22 cellular contexts compared by ENCODE assay signal in the genomic region with DNA sequence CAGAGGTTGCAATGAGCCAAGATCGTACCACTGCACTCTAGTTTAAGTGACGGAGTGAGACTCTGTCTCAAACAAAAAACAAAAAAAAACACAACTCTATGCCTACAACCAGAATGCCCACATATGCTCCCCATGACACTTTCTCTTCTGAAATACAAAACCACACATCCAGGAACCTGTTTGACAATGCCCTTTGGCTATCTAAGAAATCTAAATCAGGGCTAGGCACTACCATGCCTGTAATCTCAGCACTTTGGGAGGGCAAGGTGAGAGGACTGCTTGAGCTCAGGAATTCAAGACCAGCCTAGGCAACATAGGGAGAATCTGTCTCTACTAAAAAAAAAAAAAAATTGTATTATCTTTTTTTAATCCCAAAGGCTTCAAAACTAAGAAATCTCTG.
"Had no signal": no experiment of that assay in that cellular context is flagged by ENCODE, and none has a peak within 500 bp of the region (broad histone marks: within the 10 kb centered on the region; RNA-seq: fewer than 3 reads in every experiment).

No MANE protein-coding gene starts in this region.

- H3K9me3 ChIP-seq: colonic mucosa, esophagus squamous epithelium, gastroesophageal sphincter, mucosa of descending colon, neutrophil, stomach, thoracic aorta, upper lobe of left lung, vagina had no signal

- ATAC-seq: gastroesophageal sphincter; left cardiac atrium; left ventricle myocardium superior; mucosa of descending colon; naive thymus-derived CD8-positive, alpha-beta T cell; sciatic nerve had no signal

- H3K36me3 ChIP-seq: colonic mucosa had no signal

- H3K27ac ChIP-seq: colonic mucosa, epithelial cell of prostate, esophagus squamous epithelium, neutrophil, upper lobe of left lung, vagina had no signal

- H3K9me3 Mint-ChIP-seq: naive thymus-derived CD8-positive, alpha-beta T cell had no signal

- H3K4me1 ChIP-seq: colonic mucosa had no signal

- H3K27me3 Mint-ChIP-seq: naive thymus-derived CD8-positive, alpha-beta T cell had no signal

- H3K4me3 ChIP-seq: colonic mucosa, esophagus squamous epithelium, gastroesophageal sphincter, mucosa of descending colon, stomach, upper lobe of left lung, vagina had no signal

- DNase-seq: cerebellar nuclear complex; colonic mucosa; dermis blood vessel endothelial cell; esophagus squamous epithelium; foreskin fibroblast; kidney; left cardiac atrium; left ventricle myocardium superior; mucosa of descending colon; naive thymus-derived CD8-positive, alpha-beta T cell; stimulated activated CD4-positive, alpha-beta T cell treated with anti-CD3 and anti-CD28 coated beads, Interleukin-2, amount 100 ng/mL, for 24 hours; stimulated activated CD4-positive, alpha-beta T cell treated with anti-CD3 and anti-CD28 coated beads, Interleukin-4, amount 100 ng/mL, for 4 hours; stimulated activated naive CD4-positive, alpha-beta T cell; stomach; substantia nigra; upper lobe of left lung had no signal

- H3K27me3 ChIP-seq: colonic mucosa, esophagus squamous epithelium, gastroesophageal sphincter, neutrophil, stomach, upper lobe of left lung, vagina had no signal
